In the genomic region with DNA sequence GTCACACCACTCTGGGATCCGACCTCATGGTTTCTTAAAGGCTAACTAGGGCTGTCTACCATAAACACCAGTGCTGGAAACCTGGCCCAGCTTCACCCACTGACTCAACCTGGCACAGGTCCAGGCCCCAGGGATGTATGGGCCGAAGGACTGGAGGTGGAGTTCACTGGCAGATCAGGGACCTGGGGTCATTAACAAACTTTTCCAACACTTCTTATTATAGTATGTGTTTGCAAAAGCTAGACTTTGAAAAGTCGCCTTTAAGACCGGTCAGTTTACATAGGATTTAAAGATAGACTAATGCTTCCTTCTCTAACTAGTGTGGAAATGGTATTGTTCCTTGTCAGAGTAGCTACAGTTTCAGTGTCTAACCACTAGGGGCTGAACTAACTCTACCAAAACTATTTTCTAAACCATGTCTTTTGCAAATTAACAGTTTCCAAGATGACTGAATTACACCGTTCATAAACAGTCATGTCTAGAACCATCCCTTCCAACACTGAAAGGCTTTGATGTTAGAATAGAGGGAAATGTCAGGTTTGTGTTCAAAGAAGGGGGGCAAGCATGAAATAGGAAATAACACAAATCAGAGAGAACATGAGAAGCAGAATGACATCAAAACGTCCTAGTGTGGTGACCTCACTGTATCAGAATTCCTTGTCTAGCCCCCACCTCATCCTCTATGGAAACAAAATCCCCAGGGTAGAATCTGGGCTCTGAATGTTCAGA, we compare ENCODE assay signal across 1 cellular context.
TF ChIP-seq lines count a peak whose summit lies in the region.

No MANE protein-coding gene starts in this region.

TF ChIP-seq in HEK293, 187 proteins besides CTCF, POLR2A, EP300 and RAD21 (continued from another document):
- TF ChIP-seq, protein P1, sequence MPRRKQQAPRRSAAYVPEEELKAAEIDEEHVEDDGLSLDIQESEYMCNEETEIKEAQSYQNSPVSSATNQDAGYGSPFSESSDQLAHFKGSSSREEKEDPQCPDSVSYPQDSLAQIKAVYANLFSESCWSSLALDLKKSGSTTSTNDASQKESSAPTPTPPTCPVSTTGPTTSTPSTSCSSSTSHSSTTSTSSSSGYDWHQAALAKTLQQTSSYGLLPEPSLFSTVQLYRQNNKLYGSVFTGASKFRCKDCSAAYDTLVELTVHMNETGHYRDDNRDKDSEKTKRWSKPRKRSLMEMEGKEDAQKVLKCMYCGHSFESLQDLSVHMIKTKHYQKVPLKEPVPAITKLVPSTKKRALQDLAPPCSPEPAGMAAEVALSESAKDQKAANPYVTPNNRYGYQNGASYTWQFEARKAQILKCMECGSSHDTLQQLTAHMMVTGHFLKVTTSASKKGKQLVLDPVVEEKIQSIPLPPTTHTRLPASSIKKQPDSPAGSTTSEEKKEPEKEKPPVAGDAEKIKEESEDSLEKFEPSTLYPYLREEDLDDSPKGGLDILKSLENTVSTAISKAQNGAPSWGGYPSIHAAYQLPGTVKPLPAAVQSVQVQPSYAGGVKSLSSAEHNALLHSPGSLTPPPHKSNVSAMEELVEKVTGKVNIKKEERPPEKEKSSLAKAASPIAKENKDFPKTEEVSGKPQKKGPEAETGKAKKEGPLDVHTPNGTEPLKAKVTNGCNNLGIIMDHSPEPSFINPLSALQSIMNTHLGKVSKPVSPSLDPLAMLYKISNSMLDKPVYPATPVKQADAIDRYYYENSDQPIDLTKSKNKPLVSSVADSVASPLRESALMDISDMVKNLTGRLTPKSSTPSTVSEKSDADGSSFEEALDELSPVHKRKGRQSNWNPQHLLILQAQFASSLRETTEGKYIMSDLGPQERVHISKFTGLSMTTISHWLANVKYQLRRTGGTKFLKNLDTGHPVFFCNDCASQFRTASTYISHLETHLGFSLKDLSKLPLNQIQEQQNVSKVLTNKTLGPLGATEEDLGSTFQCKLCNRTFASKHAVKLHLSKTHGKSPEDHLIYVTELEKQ (tag by site-specific recombination; IDR thresholded peaks at IDR 0.05; ENCODE audit: borderline replicate concordance) = 0 out of 2 replicates have a peak, but pooled peaks have one; percentile 21
- TF ChIP-seq, protein P2, sequence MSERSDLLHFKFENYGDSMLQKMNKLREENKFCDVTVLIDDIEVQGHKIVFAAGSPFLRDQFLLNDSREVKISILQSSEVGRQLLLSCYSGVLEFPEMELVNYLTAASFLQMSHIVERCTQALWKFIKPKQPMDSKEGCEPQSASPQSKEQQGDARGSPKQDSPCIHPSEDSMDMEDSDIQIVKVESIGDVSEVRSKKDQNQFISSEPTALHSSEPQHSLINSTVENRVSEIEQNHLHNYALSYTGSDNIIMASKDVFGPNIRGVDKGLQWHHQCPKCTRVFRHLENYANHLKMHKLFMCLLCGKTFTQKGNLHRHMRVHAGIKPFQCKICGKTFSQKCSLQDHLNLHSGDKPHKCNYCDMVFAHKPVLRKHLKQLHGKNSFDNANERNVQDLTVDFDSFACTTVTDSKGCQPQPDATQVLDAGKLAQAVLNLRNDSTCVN (tag by site-specific recombination; optimal IDR thresholded peaks at IDR 0.05) = no peak
- TF ChIP-seq ZNF37A (tag by site-specific recombination; IDR thresholded peaks at IDR 0.05) (no peak), ZNF140 (tag by site-specific recombination; IDR thresholded peaks at IDR 0.05) (no peak), ZNF645 (tag by site-specific recombination; IDR thresholded peaks at IDR 0.05) (no peak), ZNF112 (tag by site-specific recombination; IDR thresholded peaks at IDR 0.05) (no peak), ZEB2 (tag by site-specific recombination; IDR thresholded peaks at IDR 0.05) (peak; percentile 80; the same call in 1 of the 2 replicates), ZNF777 (tag by site-specific recombination; IDR thresholded peaks at IDR 0.05; ENCODE audit: borderline replicate concordance) (no peak), ZSCAN5A (tag by site-specific recombination; IDR thresholded peaks at IDR 0.05) (no peak), ZNF214 (tag by site-specific recombination; IDR thresholded peaks at IDR 0.05; ENCODE audit: borderline replicate concordance) (no peak), AEBP2 (tag by site-specific recombination; IDR thresholded peaks at IDR 0.05; ENCODE audit: borderline replicate concordance) (no peak), ZNF660 (tag by site-specific recombination; IDR thresholded peaks at IDR 0.05) (peak; percentile 90)
